1 cellular context compared by ENCODE assay signal in the genomic region with DNA sequence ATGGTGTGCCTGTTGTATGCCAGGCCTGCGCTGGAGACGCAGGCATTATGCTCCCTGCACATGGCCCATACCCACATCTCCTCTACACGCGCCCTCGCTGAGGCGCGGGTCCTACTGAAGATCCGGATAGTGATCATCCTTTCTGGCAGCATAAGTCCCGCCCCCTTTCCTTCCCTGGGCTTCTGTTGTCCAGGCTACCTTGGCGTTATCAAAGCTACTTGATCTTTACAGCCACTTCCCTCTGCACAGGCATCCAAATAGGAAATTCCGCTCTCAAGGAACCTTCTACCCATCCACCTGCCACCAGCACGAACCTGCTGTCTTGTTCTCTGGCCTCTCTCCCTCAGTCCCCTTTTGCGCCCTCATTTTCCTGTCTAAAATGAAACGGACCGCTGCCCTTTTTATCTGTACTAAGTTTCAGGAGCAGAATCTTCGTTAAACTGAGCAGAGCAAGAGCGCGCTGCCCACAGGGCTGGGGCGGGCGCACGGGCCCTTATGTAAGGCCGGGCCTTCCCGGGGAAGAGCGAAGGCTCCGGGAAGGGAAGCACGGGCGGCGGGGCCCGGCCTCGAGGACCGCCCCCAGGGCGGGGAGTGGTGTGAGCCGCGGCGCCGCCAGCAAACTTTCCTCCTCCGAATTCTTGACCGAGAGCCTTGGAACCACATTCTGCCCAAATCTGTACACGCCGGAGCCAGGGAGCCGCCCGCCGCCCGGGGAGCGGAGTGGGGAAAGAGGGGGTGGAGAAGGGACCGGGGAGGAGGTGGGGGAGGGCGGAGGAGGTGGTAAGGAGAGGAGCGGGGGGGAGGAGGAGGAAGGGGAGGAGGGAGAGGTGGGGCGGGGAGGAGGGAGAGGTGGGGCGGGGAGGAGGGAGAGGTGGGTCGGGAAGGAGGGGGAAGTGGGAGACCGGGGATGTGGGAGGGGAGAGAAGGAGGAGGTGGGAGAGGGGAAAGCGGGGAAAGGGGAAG.
TF ChIP-seq lines count a peak whose summit lies in the region.

No MANE protein-coding gene starts in this region.

TF ChIP-seq in HepG2, 621 proteins besides CTCF, POLR2A, EP300 and RAD21:
- TF ChIP-seq, protein P1, sequence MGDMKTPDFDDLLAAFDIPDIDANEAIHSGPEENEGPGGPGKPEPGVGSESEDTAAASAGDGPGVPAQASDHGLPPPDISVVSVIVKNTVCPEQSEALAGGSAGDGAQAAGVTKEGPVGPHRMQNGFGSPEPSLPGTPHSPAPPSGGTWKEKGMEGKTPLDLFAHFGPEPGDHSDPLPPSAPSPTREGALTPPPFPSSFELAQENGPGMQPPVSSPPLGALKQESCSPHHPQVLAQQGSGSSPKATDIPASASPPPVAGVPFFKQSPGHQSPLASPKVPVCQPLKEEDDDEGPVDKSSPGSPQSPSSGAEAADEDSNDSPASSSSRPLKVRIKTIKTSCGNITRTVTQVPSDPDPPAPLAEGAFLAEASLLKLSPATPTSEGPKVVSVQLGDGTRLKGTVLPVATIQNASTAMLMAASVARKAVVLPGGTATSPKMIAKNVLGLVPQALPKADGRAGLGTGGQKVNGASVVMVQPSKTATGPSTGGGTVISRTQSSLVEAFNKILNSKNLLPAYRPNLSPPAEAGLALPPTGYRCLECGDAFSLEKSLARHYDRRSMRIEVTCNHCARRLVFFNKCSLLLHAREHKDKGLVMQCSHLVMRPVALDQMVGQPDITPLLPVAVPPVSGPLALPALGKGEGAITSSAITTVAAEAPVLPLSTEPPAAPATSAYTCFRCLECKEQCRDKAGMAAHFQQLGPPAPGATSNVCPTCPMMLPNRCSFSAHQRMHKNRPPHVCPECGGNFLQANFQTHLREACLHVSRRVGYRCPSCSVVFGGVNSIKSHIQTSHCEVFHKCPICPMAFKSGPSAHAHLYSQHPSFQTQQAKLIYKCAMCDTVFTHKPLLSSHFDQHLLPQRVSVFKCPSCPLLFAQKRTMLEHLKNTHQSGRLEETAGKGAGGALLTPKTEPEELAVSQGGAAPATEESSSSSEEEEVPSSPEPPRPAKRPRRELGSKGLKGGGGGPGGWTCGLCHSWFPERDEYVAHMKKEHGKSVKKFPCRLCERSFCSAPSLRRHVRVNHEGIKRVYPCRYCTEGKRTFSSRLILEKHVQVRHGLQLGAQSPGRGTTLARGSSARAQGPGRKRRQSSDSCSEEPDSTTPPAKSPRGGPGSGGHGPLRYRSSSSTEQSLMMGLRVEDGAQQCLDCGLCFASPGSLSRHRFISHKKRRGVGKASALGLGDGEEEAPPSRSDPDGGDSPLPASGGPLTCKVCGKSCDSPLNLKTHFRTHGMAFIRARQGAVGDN (CRISPR knock-in tag; IDR thresholded peaks at IDR 0.05): peak; percentile 33; the same call in 1 of the 2 replicates
- TF ChIP-seq HNRNPK (IDR thresholded peaks at IDR 0.05; ENCODE audit: low read depth, low read length, poor library complexity, severe bottlenecking) (peak; percentile 90), HNRNPLL (IDR thresholded peaks at IDR 0.05; ENCODE audit: low read depth, low read length, poor library complexity, severe bottlenecking) (peak; percentile 29), CBX2 (IDR thresholded peaks at IDR 0.05; ENCODE audit: low read depth, low read length) (no peak), CBX2 (CRISPR knock-in tag; IDR thresholded peaks at IDR 0.05; ENCODE audit: low read depth) (0 out of 2 replicates have a peak, but pooled peaks have one; percentile 46), POLR2AphosphoS5 (IDR thresholded peaks at IDR 0.05; ENCODE audit: low read depth, low read length) (no peak)
